13 cellular contexts compared by ENCODE assay signal in the genomic region with DNA sequence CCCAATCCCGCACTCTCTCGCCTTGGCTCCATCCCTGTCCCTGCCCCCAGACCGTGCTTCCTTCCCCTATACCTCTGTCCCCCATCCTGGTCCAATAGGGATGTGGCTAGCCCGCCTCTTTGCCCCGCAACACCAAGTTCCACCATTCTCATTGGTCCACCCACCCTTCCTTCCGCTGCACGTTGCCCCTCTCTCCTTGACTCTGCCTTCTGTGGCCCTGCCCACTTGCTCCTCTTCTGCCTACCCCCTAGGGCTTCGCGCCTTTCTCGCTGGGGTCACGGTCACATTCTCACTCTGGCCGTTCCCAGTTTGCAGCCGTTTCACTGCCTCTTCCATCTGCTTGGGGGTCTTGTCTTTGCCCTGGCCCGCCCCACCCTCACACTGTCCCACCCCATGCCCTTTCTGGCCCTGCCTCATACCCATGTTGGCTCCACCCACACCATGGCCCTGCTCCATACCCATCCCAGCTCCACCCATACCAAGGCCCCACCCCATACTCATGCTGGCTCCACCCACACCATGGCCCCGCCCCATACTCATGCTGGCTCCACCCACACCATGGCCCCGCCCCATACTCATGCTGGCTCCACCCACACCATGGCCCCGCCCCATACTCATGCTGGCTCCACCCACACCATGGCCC. TPM values are rescaled to one million over a fixed set of nuclear protein-coding genes. Genes with fewer than 3 reads are reported as not detected.
A peak's percentile ranks its signal among the peaks of the same experiment; 100 is the strongest.
DNase-seq lines count a peak whose midpoint lies in the region; ATAC-seq, FAIRE-seq and TF ChIP-seq lines count a peak whose summit lies in the region.
"Had no signal": no experiment of that assay in that cellular context is flagged by ENCODE, and none has a peak within 500 bp of the region (broad histone marks: within the 10 kb centered on the region; RNA-seq: fewer than 3 reads in every experiment).

No MANE protein-coding gene starts in this region.

- DNase-seq in CD14-positive monocyte (ENCODE audit: low spot score) (peak; percentile 67), GM23338 (ENCODE audit: low spot score) (peak; percentile 51), GM12878 (ENCODE audit: low read depth, low spot score) (no peak), ovary (no peak)
- DNase-seq: left cardiac atrium, NCI-H446, SW 1271 had no signal

- peak; percentile 27 for ATAC-seq in GM23338
- ATAC-seq in GM12878, result no peak
- no peak for ATAC-seq in GM21360 (IDR thresholded peaks at IDR 0.05; ENCODE audit: unreplicated experiment)
- ATAC-seq in GM21526 (IDR thresholded peaks at IDR 0.05; ENCODE audit: low FRiP score, unreplicated experiment), result no peak
- ATAC-seq: left cardiac atrium had no signal

- H3K27ac ChIP-seq in GM23338 (ENCODE audit: low read depth) (no peak overlapping the region), GM12878 (ENCODE audit: control insufficient read depth, insufficient read depth) (no peak overlapping the region), ovary (no peak overlapping the region)
- H3K27ac ChIP-seq: breast epithelium, hepatocyte had no signal

- H3F3A ChIP-seq in GM23338 (replicated peaks; ENCODE audit: low read depth), result peaks cover 18% of the 10 kb centered on the region

- BruUV-seq in GM12878 (replicated peaks; lab: Mats Ljungman, UMichigan), result no TSS peak

- H3K27ac Mint-ChIP-seq in CD14-positive monocyte (peak overlapping the region in 3 of 7 donors; percentile 80 to 85 (median 83)), GM23338 (no peak overlapping the region)
- H3K27ac Mint-ChIP-seq: activated naive CD8-positive, alpha-beta T cell had no signal

- TF ChIP-seq CTCF in CD14-positive monocyte (IDR thresholded peaks at IDR 0.05) (no peak), GM23338 (conservative IDR thresholded peaks at IDR 0.05; ENCODE audit: low read depth in 2 of 2) (no peak), GM12878 (IDR thresholded peaks at IDR 0.05 in 2 of 3, conservative IDR thresholded peaks at IDR 0.05 in 1 of 3; ENCODE audit: control insufficient read depth in 2 of 3, extremely low read depth in 1 of 3, insufficient read depth in 1 of 3, low read depth in 3 of 3, low read length in 3 of 3) (no peak), ovary (IDR thresholded peaks at IDR 0.05) (no peak)

- peaks cover 17 to 20% of the 10 kb centered on the region in 2 donors for H3K36me3 Mint-ChIP-seq in CD14-positive monocyte
- H3K36me3 Mint-ChIP-seq in GM23338 (ENCODE audit: low read depth), result peaks cover 16% of the 10 kb centered on the region

- SMC1A ChIA-PET in GM12878 (lab: Charles Lee; ENCODE audit: uncharacterized antibody, unreplicated experiment), result no interaction called here

- POLR2A ChIA-PET in GM12878 (lab: Charles Lee), result no interaction called here

- RAD21 ChIA-PET in GM12878 (lab: Charles Lee; ENCODE audit: unreplicated experiment), result no interaction called here

- in situ Hi-C loops in GM12878 (cut with MboI), result no loop called here

- 92% methylated on average over 12 of the region's 17 CpGs for WGBS in GM12878 (ENCODE audit: insufficient coverage, insufficient replicate concordance, low lambda C conversion rate, missing lambda C conversion rate)
- 72 to 88% (median 74%) methylated on average over 17 of the region's 17 CpGs for WGBS in ovary, 3 donors

- H3K4me1 Mint-ChIP-seq in CD14-positive monocyte (peaks cover 31% of the 10 kb centered on the region), GM23338 (peaks cover 14% of the 10 kb centered on the region)

- no peaks in the 10 kb centered on the region for H4K20me1 ChIP-seq in GM23338 (replicated peaks; ENCODE audit: insufficient read depth)
- no peaks in the 10 kb centered on the region for H4K20me1 ChIP-seq in GM12878 (ENCODE audit: control insufficient read depth, insufficient read depth)

- H3K79me2 ChIP-seq in GM23338 (replicated peaks; ENCODE audit: insufficient read depth), result no peaks in the 10 kb centered on the region
- H3K79me2 ChIP-seq in GM12878 (ENCODE audit: control insufficient read depth, insufficient read depth, low read length), result peaks cover 3% of the 10 kb centered on the region
- H3K79me2 ChIP-seq: hepatocyte had no signal

- H3K36me3 ChIP-seq in GM23338 (ENCODE audit: insufficient read depth) (peaks cover 10% of the 10 kb centered on the region), GM12878 (ENCODE audit: control insufficient read depth in 2 of 2, insufficient read depth in 2 of 2, low read length in 1 of 2) (no peaks in the 10 kb centered on the region), ovary (no peaks in the 10 kb centered on the region)
- H3K36me3 ChIP-seq: breast epithelium had no signal

- H3K4me2 ChIP-seq in GM23338, result no peak overlapping the region
- no peak overlapping the region for H3K4me2 ChIP-seq in GM12878 (ENCODE audit: control insufficient read depth, insufficient read depth)
- H3K4me2 ChIP-seq: hepatocyte had no signal

- TF ChIP-seq POLR2A in GM12878 (IDR thresholded peaks at IDR 0.05; ENCODE audit: low read depth, low read length) (no peak), ovary (IDR thresholded peaks at IDR 0.05) (no peak)

- H3K9ac ChIP-seq in GM12878 (ENCODE audit: control insufficient read depth, insufficient read depth, low read length), result no peak overlapping the region

- H3K4me1 ChIP-seq in GM23338 (ENCODE audit: insufficient read depth) (peaks cover 8% of the 10 kb centered on the region; the same call in 1 of the 2 replicates), GM12878 (ENCODE audit: control insufficient read depth, insufficient read depth, low read length) (peaks cover 14% of the 10 kb centered on the region), ovary (ENCODE audit: insufficient read depth) (no peaks in the 10 kb centered on the region)

- H3K4me3 ChIP-seq in GM23338 (no peak overlapping the region), GM12878 (no peak overlapping the region), ovary (no peak overlapping the region)
- H3K4me3 ChIP-seq: breast epithelium, hepatocyte had no signal

- H2AFZ ChIP-seq in GM23338 (no peak overlapping the region), GM12878 (ENCODE audit: control insufficient read depth, low read depth, low read length) (no peak overlapping the region)
- H2AFZ ChIP-seq: hepatocyte had no signal

- TF ChIP-seq EP300 in GM12878 (IDR thresholded peaks at IDR 0.05; ENCODE audit: borderline replicate concordance in 1 of 2, control insufficient read depth in 1 of 2, low read depth in 2 of 2, low read length in 2 of 2) (no peak), ovary (IDR thresholded peaks at IDR 0.05) (no peak)

- H3K27me3 Mint-ChIP-seq in CD14-positive monocyte (ENCODE audit: low read depth in 3 of 3) (peaks cover 2 to 4% (median 2%) of the 10 kb centered on the region in 3 donors), GM23338 (ENCODE audit: insufficient read depth, low read depth, poor library complexity) (peaks cover 17% of the 10 kb centered on the region)
- H3K27me3 Mint-ChIP-seq: activated naive CD8-positive, alpha-beta T cell had no signal

- TF ChIP-seq RAD21 in GM12878 (IDR thresholded peaks at IDR 0.05; ENCODE audit: insufficient read depth, low read depth, low read length), result no peak

- CTCF ChIA-PET in GM12878 (lab: Yijun Ruan, JAX), result no interaction called here

- H3K9me3 Mint-ChIP-seq in CD14-positive monocyte (peaks cover 7 to 16% (median 12%) of the 10 kb centered on the region in 7 donors), GM23338 (peaks cover 23% of the 10 kb centered on the region)

- H3K9me3 ChIP-seq in GM12878 (replicated peaks; ENCODE audit: control insufficient read depth, insufficient read depth, low read length) (no peaks in the 10 kb centered on the region), ovary (peaks cover 4 to 6% of the 10 kb centered on the region in 2 donors)

- intact Hi-C loops in CD14-positive monocyte (cut with micrococcal nuclease) (no loop called here), GM12878 (cut with micrococcal nuclease; ENCODE audit: unreplicated experiment) (loop anchor here (2.0 kb wide), 1 partner anchor 22 kb away; a partner anchor contains a TSS), ovary (cut with DNase I) (no loop called here)

- no peaks in the 10 kb centered on the region for H3K9me2 ChIP-seq in GM23338 (ENCODE audit: insufficient read depth)

- H3K27me3 ChIP-seq in GM23338 (ENCODE audit: insufficient read depth) (peaks cover 14% of the 10 kb centered on the region), GM12878 (replicated peaks in 1 of 2; ENCODE audit: control insufficient read depth in 2 of 2, insufficient read depth in 2 of 2, low read length in 1 of 2) (no peaks in the 10 kb centered on the region), ovary (peaks cover 10% of the 10 kb centered on the region)

- FAIRE-seq in GM12878 (lab: Jason Lieb, UNC), result no peak

- H3K4me3 Mint-ChIP-seq in CD14-positive monocyte, result no peak overlapping the region
- peak overlapping the region; percentile 50 for H3K4me3 Mint-ChIP-seq in GM23338
- H3K4me3 Mint-ChIP-seq: activated naive CD8-positive, alpha-beta T cell had no signal

RNA-seq across cellular contexts. Expression of a gene that starts 4.5 kb away (rescaled TPM):
- polyA plus RNA-seq in CD14-positive monocyte (100 to 1,000 TPM; 108 to 137 TPM), GM23338 (2016; fragmentation: Nextera tagmentation; extraction: Ambion mirVana) (24.7 and 28.3 TPM in 2 replicates), GM12878 (2011; rRNA removed) (20.8 and 53.2 TPM in 2 replicates), GM12878 (2014; fragmentation: Illumina TruSeq; extraction: Trizol) (1.4 and 9.8 TPM in 2 replicates), GM12878 (2014; fragmentation: Nextera tagmentation; extraction: Ambion mirVana) (1 to 10 TPM; 1.4 to 7.8 TPM), GM12878 (2014; rRNA removed) (96.0 and 125 TPM in 2 replicates), GM12878 (2016; fragmentation: Nextera tagmentation; extraction: Ambion mirVana) (10 to 100 TPM; 66.6 to 82.6 TPM), ovary (1 to 10 TPM; 1.0 to 5.1 TPM)
- 56.0 and 71.8 TPM in 2 replicates for total RNA-seq in GM23338 (2014; rRNA removed; shearing (Covaris generic))
- total RNA-seq in GM12878 (2013; cell fraction: nucleolus; rRNA removed), result 190 and 196 TPM in 2 replicates
- total RNA-seq in GM12878 (2014; rRNA removed) (116 and 146 TPM in 2 replicates), GM12878 (2014; rRNA removed; fragmentation: Illumina TruSeq; extraction: Trizol) (21.4 and 26.2 TPM in 2 replicates), GM12878 (2021) (142 and 151 TPM in 2 replicates), ovary (10 to 100 TPM in 2 of 7 donors, 1 to 10 TPM in 5; 2.7 to 10.6 (median 8.9) TPM)
- 33.0 TPM for polyA plus RNA-seq in GM12878 (2011; ENCODE audit: low read depth)
- polyA plus RNA-seq in GM12878 (2011; cell fraction: cytosol; rRNA removed), result 64.0 and 103 TPM in 2 replicates
- polyA plus RNA-seq in GM12878 (2011; cell fraction: nucleus; rRNA removed), result 223 and 275 TPM in 2 replicates
- polyA plus RNA-seq in GM12878 (2012), result 85.3 and 105 TPM in 2 replicates
- 36.0 and 96.7 TPM in 2 replicates for polyA minus RNA-seq in GM12878 (2011; rRNA and poly(A)+ RNA removed)
- polyA minus RNA-seq in GM12878 (2011; cell fraction: cytosol; rRNA and poly(A)+ RNA removed), result 45.4 and 45.7 TPM in 2 replicates
- polyA minus RNA-seq in GM12878 (2011; cell fraction: nucleus; rRNA and poly(A)+ RNA removed), result 32.4 and 52.2 TPM in 2 replicates

RNA-seq across cellular contexts. Expression of a gene that starts 22.6 kb away (rescaled TPM):
- 1 to 10 TPM; 1.7 to 7.8 TPM for polyA plus RNA-seq in CD14-positive monocyte
- 18.1 and 22.2 TPM in 2 replicates for total RNA-seq in GM23338 (2014; rRNA removed; shearing (Covaris generic))
- polyA plus RNA-seq in GM23338 (2016; fragmentation: Nextera tagmentation; extraction: Ambion mirVana), result 27.4 and 30.3 TPM in 2 replicates
- 50.3 and 55.4 TPM in 2 replicates for total RNA-seq in GM12878 (2013; cell fraction: nucleolus; rRNA removed)
- total RNA-seq in GM12878 (2014; rRNA removed), result 14.9 and 18.1 TPM in 2 replicates
- 5.6 and 7.6 TPM in 2 replicates for total RNA-seq in GM12878 (2014; rRNA removed; fragmentation: Illumina TruSeq; extraction: Trizol)
- 38.7 and 49.5 TPM in 2 replicates for total RNA-seq in GM12878 (2021)
- 16.4 TPM for polyA plus RNA-seq in GM12878 (2011; ENCODE audit: low read depth)
- polyA plus RNA-seq in GM12878 (2011; rRNA removed), result 3.3 and 5.5 TPM in 2 replicates
- 7.0 and 10.0 TPM in 2 replicates for polyA plus RNA-seq in GM12878 (2011; cell fraction: cytosol; rRNA removed)
- polyA plus RNA-seq in GM12878 (2011; cell fraction: nucleus; rRNA removed), result 81.6 and 107 TPM in 2 replicates
- 15.2 and 21.6 TPM in 2 replicates for polyA plus RNA-seq in GM12878 (2012)
- polyA plus RNA-seq in GM12878 (2014; fragmentation: Illumina TruSeq; extraction: Trizol), result 4.6 and 11.4 TPM in 2 replicates
- 1 to 10 TPM; 1.0 to 2.9 TPM for polyA plus RNA-seq in GM12878 (2014; fragmentation: Nextera tagmentation; extraction: Ambion mirVana)
- 26.9 and 36.5 TPM in 2 replicates for polyA plus RNA-seq in GM12878 (2014; rRNA removed)
- polyA plus RNA-seq in GM12878 (2016; fragmentation: Nextera tagmentation; extraction: Ambion mirVana), result 10 to 100 TPM; 22.0 to 22.1 TPM
- 4.3 and 9.4 TPM in 2 replicates for polyA minus RNA-seq in GM12878 (2011; rRNA and poly(A)+ RNA removed)
- 5.8 and 7.9 TPM in 2 replicates for polyA minus RNA-seq in GM12878 (2011; cell fraction: cytosol; rRNA and poly(A)+ RNA removed)
- 24.3 and 39.7 TPM in 2 replicates for polyA minus RNA-seq in GM12878 (2011; cell fraction: nucleus; rRNA and poly(A)+ RNA removed)
- total RNA-seq in ovary, result 10 to 100 TPM in 1 of 7 donors, 1 to 10 TPM in 6; 1.5 to 10.5 (median 2.6) TPM
- polyA plus RNA-seq in ovary, result 1 to 10 TPM; 1.4 to 1.9 TPM

RNA-seq across cellular contexts. Expression of a gene that starts 32.7 kb away (rescaled TPM):
- polyA plus RNA-seq in CD14-positive monocyte (100 to 1,000 TPM; 195 to 222 TPM), GM23338 (2016; fragmentation: Nextera tagmentation; extraction: Ambion mirVana) (254 and 286 TPM in 2 replicates), GM12878 (2011; rRNA removed) (92.4 and 192 TPM in 2 replicates), GM12878 (2014; fragmentation: Illumina TruSeq; extraction: Trizol) (10.0 and 142 TPM in 2 replicates), GM12878 (2014; fragmentation: Nextera tagmentation; extraction: Ambion mirVana) (10 to 100 TPM in 1 of 2 experiments, 1 to 10 TPM in 1; 4.0 to 17.0 TPM), GM12878 (2014; rRNA removed) (367 and 444 TPM in 2 replicates), GM12878 (2016; fragmentation: Nextera tagmentation; extraction: Ambion mirVana) (100 to 1,000 TPM; 460 to 487 TPM), ovary (100 to 1,000 TPM in 1 of 2 donors, 10 to 100 TPM in 1; 11.1 to 119 TPM)
- 257 and 303 TPM in 2 replicates for total RNA-seq in GM23338 (2014; rRNA removed; shearing (Covaris generic))
- total RNA-seq in GM12878 (2013; cell fraction: nucleolus; rRNA removed), result 37.4 and 46.6 TPM in 2 replicates
- total RNA-seq in GM12878 (2014; rRNA removed) (194 and 207 TPM in 2 replicates), GM12878 (2014; rRNA removed; fragmentation: Illumina TruSeq; extraction: Trizol) (78.7 and 85.5 TPM in 2 replicates), GM12878 (2021) (243 and 250 TPM in 2 replicates), ovary (100 to 1,000 TPM in 5 of 7 donors, 10 to 100 TPM in 2; 88.2 to 157 (median 140) TPM)
- 54.0 TPM for polyA plus RNA-seq in GM12878 (2011; ENCODE audit: low read depth)
- 220 and 291 TPM in 2 replicates for polyA plus RNA-seq in GM12878 (2011; cell fraction: cytosol; rRNA removed)
- 162 and 168 TPM in 2 replicates for polyA plus RNA-seq in GM12878 (2011; cell fraction: nucleus; rRNA removed)
- polyA plus RNA-seq in GM12878 (2012), result 184 and 198 TPM in 2 replicates
- polyA minus RNA-seq in GM12878 (2011; rRNA and poly(A)+ RNA removed), result 76.9 and 101 TPM in 2 replicates
- polyA minus RNA-seq in GM12878 (2011; cell fraction: cytosol; rRNA and poly(A)+ RNA removed), result 70.2 and 78.0 TPM in 2 replicates
- polyA minus RNA-seq in GM12878 (2011; cell fraction: nucleus; rRNA and poly(A)+ RNA removed), result 29.5 and 49.3 TPM in 2 replicates

RNA-seq across cellular contexts. Expression of a gene that starts 36.1 kb away (rescaled TPM):
- polyA plus RNA-seq in CD14-positive monocyte (100 to 1,000 TPM in 1 of 2 donors, 10 to 100 TPM in 1; 69.9 to 144 TPM), GM23338 (2016; fragmentation: Nextera tagmentation; extraction: Ambion mirVana) (314 and 330 TPM in 2 replicates), GM12878 (2011; rRNA removed) (28.6 and 54.2 TPM in 2 replicates), GM12878 (2014; fragmentation: Illumina TruSeq; extraction: Trizol) (60.1 and 168 TPM in 2 replicates), GM12878 (2014; fragmentation: Nextera tagmentation; extraction: Ambion mirVana) (10 to 100 TPM; 34.7 to 42.5 TPM), GM12878 (2014; rRNA removed) (177 and 213 TPM in 2 replicates), GM12878 (2016; fragmentation: Nextera tagmentation; extraction: Ambion mirVana) (100 to 1,000 TPM; 269 to 273 TPM), ovary (100 to 1,000 TPM in 1 of 2 donors, 10 to 100 TPM in 1; 90.6 to 159 TPM)
- total RNA-seq in GM23338 (2014; rRNA removed; shearing (Covaris generic)), result 392 and 426 TPM in 2 replicates
- 28.5 and 30.8 TPM in 2 replicates for total RNA-seq in GM12878 (2013; cell fraction: nucleolus; rRNA removed)
- total RNA-seq in GM12878 (2014; rRNA removed) (154 and 195 TPM in 2 replicates), GM12878 (2014; rRNA removed; fragmentation: Illumina TruSeq; extraction: Trizol) (95.8 and 115 TPM in 2 replicates), GM12878 (2021) (289 and 311 TPM in 2 replicates), ovary (100 to 1,000 TPM in 6 of 7 donors, 10 to 100 TPM in 1; 60.6 to 438 (median 210) TPM)
- 64.3 TPM for polyA plus RNA-seq in GM12878 (2011; ENCODE audit: low read depth)
- 104 and 118 TPM in 2 replicates for polyA plus RNA-seq in GM12878 (2011; cell fraction: cytosol; rRNA removed)
- polyA plus RNA-seq in GM12878 (2011; cell fraction: nucleus; rRNA removed), result 80.2 and 133 TPM in 2 replicates
- polyA plus RNA-seq in GM12878 (2012), result 117 and 149 TPM in 2 replicates
- polyA minus RNA-seq in GM12878 (2011; rRNA and poly(A)+ RNA removed), result 71.8 and 98.5 TPM in 2 replicates
- polyA minus RNA-seq in GM12878 (2011; cell fraction: cytosol; rRNA and poly(A)+ RNA removed), result 91.4 and 128 TPM in 2 replicates
- 14.9 and 31.0 TPM in 2 replicates for polyA minus RNA-seq in GM12878 (2011; cell fraction: nucleus; rRNA and poly(A)+ RNA removed)

RNA-seq across cellular contexts. Expression of a gene that starts 41.2 kb away (rescaled TPM):
- polyA plus RNA-seq in CD14-positive monocyte (not detected), GM23338 (2016; fragmentation: Nextera tagmentation; extraction: Ambion mirVana) (not detected in 2 replicates), GM12878 (2011; rRNA removed) (not detected in 2 replicates), GM12878 (2014; fragmentation: Illumina TruSeq; extraction: Trizol) (not detected in 2 replicates), GM12878 (2014; fragmentation: Nextera tagmentation; extraction: Ambion mirVana) (not detected), GM12878 (2014; rRNA removed) (not detected in 2 replicates), GM12878 (2016; fragmentation: Nextera tagmentation; extraction: Ambion mirVana) (not detected), ovary (not detected)
- total RNA-seq in GM23338 (2014; rRNA removed; shearing (Covaris generic)), result not detected in 2 replicates
- total RNA-seq in GM12878 (2013; cell fraction: nucleolus; rRNA removed), result not detected in 2 replicates
- total RNA-seq in GM12878 (2014; rRNA removed) (not detected in 2 replicates), GM12878 (2014; rRNA removed; fragmentation: Illumina TruSeq; extraction: Trizol) (not detected in 2 replicates), GM12878 (2021) (not detected in 2 replicates), ovary (not detected)
- not detected for polyA plus RNA-seq in GM12878 (2011; ENCODE audit: low read depth)
- polyA plus RNA-seq in GM12878 (2011; cell fraction: cytosol; rRNA removed), result not detected in 2 replicates
- polyA plus RNA-seq in GM12878 (2011; cell fraction: nucleus; rRNA removed), result not detected in 2 replicates
- polyA plus RNA-seq in GM12878 (2012), result not detected in 2 replicates
- 1,322 TPM in 1 of 2 replicates, not detected in the other for polyA minus RNA-seq in GM12878 (2011; rRNA and poly(A)+ RNA removed)
- not detected in 2 replicates for polyA minus RNA-seq in GM12878 (2011; cell fraction: cytosol; rRNA and poly(A)+ RNA removed)
- under 0.01 TPM in 1 of 2 replicates, not detected in the other for polyA minus RNA-seq in GM12878 (2011; cell fraction: nucleus; rRNA and poly(A)+ RNA removed)
- total RNA-seq: breast epithelium, hepatocyte, left cardiac atrium, posterior vena cava had no signal
- polyA plus RNA-seq: hepatocyte had no signal

Comparison
In these comparisons a context has a peak if more than half of its experiments do, and no peak if none do; other contexts are left out.
1. DNase-seq: peak in CD14-positive monocyte (single experiment) and GM23338 (single experiment); none in GM12878 (single experiment) and ovary (0 of 5).